8 cellular contexts compared by ENCODE assay signal in the genomic region with DNA sequence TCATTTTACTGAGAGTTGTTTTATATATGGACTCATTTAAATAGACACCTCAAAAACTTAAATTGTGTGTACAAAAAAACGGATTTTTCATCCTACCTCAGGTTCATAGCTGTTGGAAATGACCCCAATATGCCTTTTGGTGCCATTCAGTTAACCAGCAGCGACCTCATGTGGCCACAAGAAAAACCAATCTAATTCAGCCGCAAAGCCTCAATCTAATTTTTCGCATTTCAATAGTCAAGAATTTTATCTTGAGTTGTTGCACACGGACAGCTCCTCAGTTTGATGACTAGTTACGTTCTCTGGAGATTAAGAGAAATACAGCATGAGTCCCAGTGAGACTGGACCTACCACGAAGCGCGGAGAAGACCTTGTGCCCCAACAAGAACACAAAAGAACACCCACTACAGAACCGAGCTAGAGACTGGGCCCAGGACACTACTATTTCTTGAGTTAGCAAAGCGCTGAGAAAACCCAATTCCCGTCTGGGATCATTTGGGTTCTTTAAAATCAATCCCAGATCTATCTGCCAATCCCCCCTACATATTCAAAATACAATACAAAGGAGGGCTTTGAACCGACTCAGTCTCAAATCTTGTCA. TPM values are rescaled to one million over a fixed set of nuclear protein-coding genes. Genes with fewer than 3 reads are reported as not detected.
DNase-seq lines count a peak whose midpoint lies in the region; ATAC-seq, FAIRE-seq and TF ChIP-seq lines count a peak whose summit lies in the region.

No MANE protein-coding gene starts in this region.

- H3K4me2 ChIP-seq in KMS-11 (no peak overlapping the region; the same call in 1 of the 2 replicates), trophoblast cell (ENCODE audit: low read length) (peak overlapping the region; percentile 5)

- ATAC-seq in HG02642 (IDR thresholded peaks at IDR 0.05; ENCODE audit: poor library complexity, unreplicated experiment), result no peak
- ATAC-seq in GM21619 (IDR thresholded peaks at IDR 0.05; ENCODE audit: unreplicated experiment), result no peak

- no peak overlapping the region for H2BK5ac ChIP-seq in trophoblast cell (ENCODE audit: low read depth, low read length, poor library complexity)

- H3K9ac ChIP-seq in KMS-11, result no peak overlapping the region
- H3K9ac ChIP-seq in trophoblast cell (ENCODE audit: low read length), result no peak overlapping the region

- no peaks in the 10 kb centered on the region for H3K79me1 ChIP-seq in trophoblast cell (ENCODE audit: low read length)

- no peaks in the 10 kb centered on the region for H3K36me3 ChIP-seq in KMS-11 (ENCODE audit: insufficient read depth)
- no peaks in the 10 kb centered on the region for H3K36me3 ChIP-seq in trophoblast cell (ENCODE audit: control insufficient read depth in 1 of 2, insufficient read depth in 2 of 2, low read length in 2 of 2)

- H2BK12ac ChIP-seq in trophoblast cell (ENCODE audit: low read length), result no peak overlapping the region

- no peak overlapping the region for H3K4ac ChIP-seq in trophoblast cell (ENCODE audit: low read depth, low read length)

- peak; percentile 90 for TF ChIP-seq CTCF in KMS-11 (conservative IDR thresholded peaks at IDR 0.05; ENCODE audit: low read depth, low read length)

- H4K8ac ChIP-seq in trophoblast cell (ENCODE audit: low read depth, low read length), result no peak overlapping the region

- no peaks in the 10 kb centered on the region for H3K27me3 ChIP-seq in KMS-11 (ENCODE audit: insufficient read depth, low read depth)
- no peaks in the 10 kb centered on the region for H3K27me3 ChIP-seq in trophoblast cell (ENCODE audit: insufficient read depth, low read length)

- H2AK5ac ChIP-seq in trophoblast cell (ENCODE audit: low read length), result no peak overlapping the region

- H2BK120ac ChIP-seq in trophoblast cell (ENCODE audit: insufficient read depth, low read length, poor library complexity), result no peak overlapping the region

- H3K4me1 ChIP-seq in KMS-11 (ENCODE audit: low read depth, poor library complexity, severe bottlenecking) (no peaks in the 10 kb centered on the region), trophoblast cell (ENCODE audit: control insufficient read depth in 1 of 2, insufficient read depth in 2 of 2, low read length in 2 of 2) (no peaks in the 10 kb centered on the region)

- no peak overlapping the region for H3K14ac ChIP-seq in trophoblast cell (ENCODE audit: low read length)

- DNase-seq in DMS153 treated with DMSO at 0.1 percent for 48 hours (lab: John Stamatoyannopoulos, UW; ENCODE audit: unreplicated experiment) (peak; percentile 55), RCC 7860 (ENCODE audit: low spot score) (peak; percentile 43), globus pallidus (ENCODE audit: low spot score) (peak; percentile 77), trophoblast cell (peak; percentile 36 to 85)
- DNase-seq in activated T-helper 9 cell treated with anti-CD3 and anti-CD28 coated beads, Interleukin-2, amount 50 U/mL, for 16 hours (ENCODE audit: low read depth), result peak; percentile 10

- peaks cover 2% of the 10 kb centered on the region for H3K9me3 ChIP-seq in trophoblast cell (ENCODE audit: insufficient read depth, low read depth, low read length)

- H3K27ac ChIP-seq in KMS-11, result no peak overlapping the region
- H3K27ac ChIP-seq in trophoblast cell (ENCODE audit: low read depth, low read length), result no peak overlapping the region

- H3K23ac ChIP-seq in trophoblast cell (ENCODE audit: low read length), result no peak overlapping the region

- H4K20me1 ChIP-seq in KMS-11 (ENCODE audit: insufficient read depth), result no peaks in the 10 kb centered on the region

- no peak overlapping the region for H3K18ac ChIP-seq in trophoblast cell (ENCODE audit: low read length)

- no CpG with 5 or more reads among the region's 13 CpGs for WGBS in trophoblast cell (ENCODE audit: extremely low coverage, insufficient coverage, insufficient read length)

- FAIRE-seq in RCC 7860 (lab: Jason Lieb, UNC), result peak; percentile 67

- no peak overlapping the region for H4K91ac ChIP-seq in trophoblast cell (ENCODE audit: low read depth, low read length)

- no peak overlapping the region for H3K4me3 ChIP-seq in KMS-11 (IDR thresholded peaks at IDR 0.05; ENCODE audit: insufficient read depth, low read depth, low read length)
- H3K4me3 ChIP-seq in trophoblast cell (ENCODE audit: low read depth, low read length), result no peak overlapping the region

- H3K79me2 ChIP-seq in KMS-11 (ENCODE audit: insufficient read depth, low read depth) (no peaks in the 10 kb centered on the region), trophoblast cell (ENCODE audit: control insufficient read depth, insufficient read depth, low read length, poor library complexity) (no peaks in the 10 kb centered on the region)

- H4K12ac ChIP-seq in trophoblast cell (ENCODE audit: low read depth, low read length), result no peak overlapping the region

- no peak overlapping the region for H2AFZ ChIP-seq in KMS-11 (ENCODE audit: low read depth)
- no peak overlapping the region for H2AFZ ChIP-seq in trophoblast cell (ENCODE audit: insufficient read depth, low read length, poor library complexity)

RNA-seq across cellular contexts. Expression of a gene that starts 1.1 kb away (rescaled TPM):
- 0.06 and 0.08 TPM in 2 replicates for polyA plus RNA-seq in trophoblast cell (2013)

Comparison
In these comparisons a context has a peak if more than half of its experiments do, and no peak if none do; other contexts are left out.
1. DNase-seq: peak in every context shown above with its lines; median percentile 77 in globus pallidus; 60 in trophoblast cell; 55 in DMS153 treated with DMSO at 0.1 percent for 48 hours; 43 in RCC 7860; 10 in activated T-helper 9 cell treated with anti-CD3 and anti-CD28 coated beads, Interleukin-2, amount 50 U/mL, for 16 hours.